21 cellular contexts compared by ENCODE assay signal in the genomic region with DNA sequence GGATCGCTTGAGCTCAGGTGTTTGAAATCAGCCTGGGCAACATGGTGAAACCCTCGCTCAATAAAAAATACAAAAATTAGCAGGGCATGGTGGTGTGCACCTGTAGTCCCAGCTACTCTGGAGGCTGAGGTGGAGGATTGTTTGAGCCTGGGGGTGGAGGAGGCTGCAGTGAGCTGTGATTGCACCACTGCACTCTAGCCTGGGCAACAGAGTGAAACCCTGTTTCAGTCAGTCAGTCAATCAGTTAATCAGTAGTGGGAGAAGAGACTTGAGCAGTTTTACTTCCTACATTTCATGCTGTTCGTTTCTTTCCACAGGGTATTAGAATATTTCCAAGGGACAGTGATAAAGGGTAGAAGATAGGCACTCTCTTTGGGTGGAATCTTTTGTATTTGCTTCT.
"Had no signal": no experiment of that assay in that cellular context is flagged by ENCODE, and none has a peak within 500 bp of the region (broad histone marks: within the 10 kb centered on the region; RNA-seq: fewer than 3 reads in every experiment).

No MANE protein-coding gene starts in this region.

- H3K4me3 Mint-ChIP-seq: natural killer cell had no signal

- H3K4me3 ChIP-seq: breast epithelium, esophagus squamous epithelium, lung, stomach had no signal

- H3K9me3 ChIP-seq: breast epithelium, esophagus squamous epithelium, stomach had no signal

- H3K27ac ChIP-seq: breast epithelium had no signal

- H3K27ac Mint-ChIP-seq: natural killer cell had no signal

- H3K9me3 Mint-ChIP-seq: natural killer cell had no signal

- H3K27me3 ChIP-seq: breast epithelium, esophagus squamous epithelium, stomach had no signal

- DNase-seq: activated CD4-positive, alpha-beta T cell treated with anti-CD3 and anti-CD28 coated beads, Interleukin-2, amount 50 U/mL, for 1 hour; activated CD4-positive, CD25-positive, alpha-beta regulatory T cell treated with anti-CD3 and anti-CD28 coated beads, Interleukin-2, amount 50 U/mL, for 72 hours; activated CD8-positive, alpha-beta memory T cell treated with anti-CD3 and anti-CD28 coated beads, Interleukin-2, amount 50 U/mL, for 4 hours; activated effector memory CD4-positive, alpha-beta T cell treated with anti-CD3 and anti-CD28 coated beads, Interleukin-2, amount 50 U/mL, for 16 hours; activated naive CD4-positive, alpha-beta T cell treated with anti-CD3 and anti-CD28 coated beads, Interleukin-2, amount 50 U/mL, for 16 hours; activated T-cell treated with anti-CD3 and anti-CD28 coated beads, Interleukin-2, amount 50 U/mL, for 48 hours; cerebellar nuclear complex; cortex of kidney; effector CD4-positive, alpha-beta T cell; esophagus squamous epithelium; hippocampal formation; natural killer cell; posterior cingulate gyrus; stimulated activated CD4-positive, alpha-beta T cell treated with anti-CD3 and anti-CD28 coated beads, Interleukin-12 subunit alpha, Interleukin-12 subunit beta, amount 100 ng/mL, for 4 hours; stimulated activated CD4-positive, alpha-beta T cell treated with anti-CD3 and anti-CD28 coated beads, Interleukin-1b, Interleukin-23, amount 100 ng/mL, for 48 hours; stomach; T-helper 1 cell; T-helper 9 cell; trophoblast cell had no signal

- H3K36me3 ChIP-seq: breast epithelium had no signal
